Comparison of ENCODE assay signal across 1 cellular context in genomic region chr9:137236238-137236935, GRCh38.
TF ChIP-seq lines count a peak whose summit lies in the region.

No MANE protein-coding gene starts in this region.

TF ChIP-seq in GM12878, 131 proteins besides CTCF, POLR2A, EP300 and RAD21 (continues in another document):
- TF ChIP-seq PKNOX1 (IDR thresholded peaks at IDR 0.05) (peak; percentile 33; the same call in 1 of the 2 replicates), RELB (IDR thresholded peaks at IDR 0.05; ENCODE audit: low read depth) (peak; percentile 82), ATF2 (IDR thresholded peaks at IDR 0.05; ENCODE audit: low read length) (no peak), IKZF2 (IDR thresholded peaks at IDR 0.05) (peak; percentile 85 to 89; a peak in 3 of 4 replicates), SKIL (IDR thresholded peaks at IDR 0.05; ENCODE audit: low read depth, poor library complexity, severe bottlenecking) (no peak), LARP7 (IDR thresholded peaks at IDR 0.05) (peak; percentile 67; the same call in 1 of the 2 replicates), NKRF (conservative IDR thresholded peaks at IDR 0.05) (no peak), IRF5 (IDR thresholded peaks at IDR 0.05; ENCODE audit: borderline replicate concordance) (no peak), SMC3 (IDR thresholded peaks at IDR 0.05; ENCODE audit: borderline replicate concordance, low read length) (peak; percentile 88), SMARCA5 (IDR thresholded peaks at IDR 0.05) (peak; percentile 95), PAX8 (IDR thresholded peaks at IDR 0.05) (no peak), GATAD2B (conservative IDR thresholded peaks at IDR 0.05; ENCODE audit: low read depth) (peak; percentile 96), NRF1 (conservative IDR thresholded peaks at IDR 0.05; ENCODE audit: low read depth, low read length) (peak; percentile 46), ZNF207 (IDR thresholded peaks at IDR 0.05; ENCODE audit: borderline replicate concordance) (peak; percentile 55; the same call in 1 of the 2 replicates), JUND (IDR thresholded peaks at IDR 0.05; ENCODE audit: low read depth, low read length) (0 out of 2 replicates have a peak, but pooled peaks have one; percentile 21), RB1 (IDR thresholded peaks at IDR 0.05; ENCODE audit: borderline replicate concordance) (peak; percentile 86; the same call in 1 of the 2 replicates), DPF2 (IDR thresholded peaks at IDR 0.05) (peak; percentile 75; the same call in 1 of the 2 replicates), SUZ12 (IDR thresholded peaks at IDR 0.05; ENCODE audit: unreplicated experiment) (no peak), BACH1 (IDR thresholded peaks at IDR 0.05; ENCODE audit: borderline replicate concordance) (peak; percentile 54; the same call in 1 of the 2 replicates), ZBTB33 (IDR thresholded peaks at IDR 0.05) (peak; percentile 68), TBL1XR1 (IDR thresholded peaks at IDR 0.05; ENCODE audit: low read depth, low read length) (peak; percentile 18; the same call in 1 of the 2 replicates), IRF3 (IDR thresholded peaks at IDR 0.05) (0 out of 2 replicates have a peak, but pooled peaks have one; percentile 21), MXI1 (IDR thresholded peaks at IDR 0.05; ENCODE audit: low read depth, low read length) (peak; percentile 62; the same call in 1 of the 2 replicates), BHLHE40 (IDR thresholded peaks at IDR 0.05; ENCODE audit: borderline replicate concordance in 1 of 2, low read depth in 2 of 2, low read length in 1 of 2) (peak; percentile 72 to 73; a peak in 3 of 4 replicates), IKZF1 (conservative IDR thresholded peaks at IDR 0.05) (peak; percentile 91), CHD2 (IDR thresholded peaks at IDR 0.05; ENCODE audit: borderline replicate concordance, low read depth, low read length) (peak; percentile 59), TCF3 (IDR thresholded peaks at IDR 0.05; ENCODE audit: borderline replicate concordance, insufficient read depth, low read depth, low read length) (peak; percentile 80; the same call in 1 of the 2 replicates), YY1 (IDR thresholded peaks at IDR 0.05; ENCODE audit: low read depth, low read length) (peak; percentile 95), NFYA (IDR thresholded peaks at IDR 0.05; ENCODE audit: borderline replicate concordance, low read depth, low read length) (no peak), SIN3A (IDR thresholded peaks at IDR 0.05; ENCODE audit: low read depth, low read length) (peak; percentile 52; the same call in 1 of the 2 replicates), E4F1 (IDR thresholded peaks at IDR 0.05; ENCODE audit: borderline replicate concordance, partially characterized antibody) (no peak), ZNF24 (IDR thresholded peaks at IDR 0.05) (0 out of 2 replicates have a peak, but pooled peaks have one; percentile 33), STAT1 (conservative IDR thresholded peaks at IDR 0.05) (0 out of 2 replicates have a peak, but pooled peaks have one; percentile 76), HDGF (IDR thresholded peaks at IDR 0.05) (0 out of 2 replicates have a peak, but pooled peaks have one; percentile 41), NBN (IDR thresholded peaks at IDR 0.05) (peak; percentile 84), NR2F1 (conservative IDR thresholded peaks at IDR 0.05) (peak; percentile 66), ZNF217 (IDR thresholded peaks at IDR 0.05) (0 out of 2 replicates have a peak, but pooled peaks have one; percentile 24), EED (IDR thresholded peaks at IDR 0.05; ENCODE audit: low read depth) (peak; percentile 68), IRF4 (IDR thresholded peaks at IDR 0.05; ENCODE audit: low read depth, low read length) (no peak), TARDBP (IDR thresholded peaks at IDR 0.05; ENCODE audit: borderline replicate concordance) (0 out of 2 replicates have a peak, but pooled peaks have one; percentile 24), RAD51 (IDR thresholded peaks at IDR 0.05) (peak; percentile 64), TCF12 (IDR thresholded peaks at IDR 0.05; ENCODE audit: low read depth, low read length) (peak; percentile 67), RELA (IDR thresholded peaks at IDR 0.05; ENCODE audit: borderline replicate concordance, partially characterized antibody) (peak; percentile 93), SP1 (IDR thresholded peaks at IDR 0.05; ENCODE audit: low read depth, low read length) (peak; percentile 23), CREM (IDR thresholded peaks at IDR 0.05; ENCODE audit: low read depth) (peak; percentile 23; the same call in 1 of the 2 replicates)
